ENCODE assay signal across 1 cellular context in the genomic region with DNA sequence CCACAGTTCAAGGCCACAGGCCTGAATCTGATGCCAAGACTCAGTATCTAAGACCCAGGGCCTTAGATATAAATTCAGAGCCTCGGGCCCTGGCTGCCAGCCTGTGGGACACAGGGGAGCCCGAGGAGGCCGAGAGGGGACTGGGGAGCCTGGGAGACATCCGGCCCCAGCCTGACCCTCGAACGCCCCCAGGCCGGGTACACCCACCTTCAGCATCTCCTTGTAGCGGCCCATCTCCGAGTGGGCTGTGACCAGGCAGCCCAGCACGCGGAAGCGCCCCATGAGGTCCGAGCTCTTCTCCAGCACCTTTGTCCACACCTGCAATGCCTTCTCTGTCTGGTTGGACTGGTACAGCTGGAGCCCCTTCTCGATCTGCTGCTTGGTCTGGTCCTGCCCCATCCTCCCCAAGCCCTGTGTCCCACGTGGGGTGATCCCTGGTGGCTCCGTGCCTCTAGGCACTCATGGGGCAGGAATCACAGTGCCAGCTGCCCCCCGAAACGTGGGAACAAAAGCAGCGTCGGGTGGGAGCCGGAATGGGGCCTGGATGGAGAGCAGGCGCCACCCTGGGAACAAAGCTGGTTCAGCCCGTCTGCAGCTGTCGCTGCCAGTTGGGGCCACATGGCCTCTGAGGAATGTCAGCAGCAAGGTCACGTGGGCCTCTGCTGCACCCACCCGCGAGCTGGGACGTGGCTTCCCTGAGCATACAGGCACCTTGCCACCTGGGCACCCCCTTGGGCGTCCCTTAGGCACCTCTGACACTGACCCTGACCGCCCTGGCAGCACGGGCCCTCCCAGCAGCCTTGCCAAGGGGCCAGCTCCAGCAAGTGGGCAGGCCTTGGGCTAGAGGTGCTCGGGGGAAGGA.
TF ChIP-seq lines count a peak whose summit lies in the region.

Gene RAPSN (minus strand): TSS at position 571 of the 862 bp plus-strand sequence. CDS start 172 bp downstream, at position 399.

TF ChIP-seq in HepG2, 621 proteins besides CTCF, POLR2A, EP300 and RAD21:
- no peak for TF ChIP-seq ZNF75D (CRISPR knock-in tag; IDR thresholded peaks at IDR 0.05; ENCODE audit: borderline replicate concordance)
- peak; percentile 81; the same call in 1 of the 2 replicates for TF ChIP-seq ZBTB38 (CRISPR knock-in tag; IDR thresholded peaks at IDR 0.05)
- no peak for TF ChIP-seq PHB2 (IDR thresholded peaks at IDR 0.05; ENCODE audit: partially characterized antibody)
- TF ChIP-seq, protein P1, sequence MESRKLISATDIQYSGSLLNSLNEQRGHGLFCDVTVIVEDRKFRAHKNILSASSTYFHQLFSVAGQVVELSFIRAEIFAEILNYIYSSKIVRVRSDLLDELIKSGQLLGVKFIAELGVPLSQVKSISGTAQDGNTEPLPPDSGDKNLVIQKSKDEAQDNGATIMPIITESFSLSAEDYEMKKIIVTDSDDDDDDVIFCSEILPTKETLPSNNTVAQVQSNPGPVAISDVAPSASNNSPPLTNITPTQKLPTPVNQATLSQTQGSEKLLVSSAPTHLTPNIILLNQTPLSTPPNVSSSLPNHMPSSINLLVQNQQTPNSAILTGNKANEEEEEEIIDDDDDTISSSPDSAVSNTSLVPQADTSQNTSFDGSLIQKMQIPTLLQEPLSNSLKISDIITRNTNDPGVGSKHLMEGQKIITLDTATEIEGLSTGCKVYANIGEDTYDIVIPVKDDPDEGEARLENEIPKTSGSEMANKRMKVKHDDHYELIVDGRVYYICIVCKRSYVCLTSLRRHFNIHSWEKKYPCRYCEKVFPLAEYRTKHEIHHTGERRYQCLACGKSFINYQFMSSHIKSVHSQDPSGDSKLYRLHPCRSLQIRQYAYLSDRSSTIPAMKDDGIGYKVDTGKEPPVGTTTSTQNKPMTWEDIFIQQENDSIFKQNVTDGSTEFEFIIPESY (CRISPR knock-in tag; IDR thresholded peaks at IDR 0.05), result peak; percentile 74; the same call in 1 of the 2 replicates
- TF ChIP-seq ZNF687 (CRISPR knock-in tag; IDR thresholded peaks at IDR 0.05), result peak; percentile 55
- TF ChIP-seq AGO2 (optimal IDR thresholded peaks at IDR 0.05; ENCODE audit: low read depth, low read length), result peak; percentile 69
